Comparison of ENCODE assay signal across 3 cellular contexts in genomic region chr9:111900081-111900805, GRCh38.
TF ChIP-seq lines count a peak whose summit lies in the region.

No MANE protein-coding gene starts in this region.

TF ChIP-seq in A549, 52 proteins besides CTCF, POLR2A, EP300 and RAD21:
- TF ChIP-seq KDM1A (IDR thresholded peaks at IDR 0.05; ENCODE audit: low read depth) = no peak
- no peak for TF ChIP-seq ESRRA (IDR thresholded peaks at IDR 0.05; ENCODE audit: borderline replicate concordance, low read length)

TF ChIP-seq in HCT116, 20 proteins besides CTCF, POLR2A, EP300 and RAD21:
- TF ChIP-seq POLR2AphosphoS5 (IDR thresholded peaks at IDR 0.05; ENCODE audit: low read depth, low read length) (no peak), EZH2 (IDR thresholded peaks at IDR 0.05) (no peak), ZNF274 (IDR thresholded peaks at IDR 0.05; ENCODE audit: low read depth, low read length) (no peak), CBX3 (IDR thresholded peaks at IDR 0.05; ENCODE audit: low read depth) (no peak), SRF (IDR thresholded peaks at IDR 0.05; ENCODE audit: low read depth) (no peak), JUND (IDR thresholded peaks at IDR 0.05) (no peak), FOSL1 (IDR thresholded peaks at IDR 0.05; ENCODE audit: low read depth) (no peak), YY1 (IDR thresholded peaks at IDR 0.05; ENCODE audit: extremely low read depth, insufficient replicate concordance, low read depth, low read length) (no peak), ATF3 (IDR thresholded peaks at IDR 0.05) (no peak), EZH2phosphoT487 (IDR thresholded peaks at IDR 0.05; ENCODE audit: borderline replicate concordance) (no peak), EGR1 (IDR thresholded peaks at IDR 0.05; ENCODE audit: low read depth) (no peak), REST (IDR thresholded peaks at IDR 0.05; ENCODE audit: low read depth) (no peak), SIN3A (IDR thresholded peaks at IDR 0.05; ENCODE audit: low read depth) (no peak), CEBPB (IDR thresholded peaks at IDR 0.05; ENCODE audit: low read depth) (no peak), ZBTB33 (IDR thresholded peaks at IDR 0.05; ENCODE audit: extremely low read depth, insufficient replicate concordance, low read length) (no peak), ELF1 (IDR thresholded peaks at IDR 0.05; ENCODE audit: borderline replicate concordance, low read depth) (no peak), SP1 (IDR thresholded peaks at IDR 0.05; ENCODE audit: low read depth) (no peak)
TF ChIP-seq in HCT116: peak in this region for 0.

TF ChIP-seq in K562, 482 proteins besides CTCF, POLR2A, EP300 and RAD21 (continues in another document):
- TF ChIP-seq ATF4 (CRISPR knock-in tag; IDR thresholded peaks at IDR 0.05) (no peak), ELF2 (CRISPR knock-in tag; IDR thresholded peaks at IDR 0.05) (no peak), MNT (conservative IDR thresholded peaks at IDR 0.05) (0 out of 4 replicates have a peak, but pooled peaks of 1 of the 2 experiments have one; percentile 4), RBM39 (optimal IDR thresholded peaks at IDR 0.05; ENCODE audit: low read depth, low read length) (no peak), ZNF239 (CRISPR knock-in tag; IDR thresholded peaks at IDR 0.05) (no peak), XRCC3 (IDR thresholded peaks at IDR 0.05) (no peak), MYC (IDR thresholded peaks at IDR 0.05; ENCODE audit: low read depth, low read length) (no peak), MYC (CRISPR knock-in tag; IDR thresholded peaks at IDR 0.05; ENCODE audit: borderline replicate concordance, low read depth) (no peak), U2AF1 (optimal IDR thresholded peaks at IDR 0.05; ENCODE audit: low read depth, low read length) (no peak), ZFP91 (CRISPR knock-in tag; IDR thresholded peaks at IDR 0.05) (no peak), EHMT2 (IDR thresholded peaks at IDR 0.05) (peak; percentile 18; the same call in 1 of the 2 replicates), TFAM (CRISPR knock-in tag; conservative IDR thresholded peaks at IDR 0.05) (no peak), GATA2 (CRISPR knock-in tag; IDR thresholded peaks at IDR 0.05) (no peak), MEIS2 (IDR thresholded peaks at IDR 0.05; ENCODE audit: partially characterized antibody) (peak; percentile 5), ZBTB17 (CRISPR knock-in tag; IDR thresholded peaks at IDR 0.05) (no peak), E2F4 (CRISPR knock-in tag; IDR thresholded peaks at IDR 0.05; ENCODE audit: low read depth) (no peak), FOXK2 (conservative IDR thresholded peaks at IDR 0.05 in 1 of 2, IDR thresholded peaks at IDR 0.05 in 1 of 2; ENCODE audit: low read depth in 2 of 2) (peak in 1 of 2 experiments; percentile 30; a peak in 1 of 4 replicates), SRSF3 (IDR thresholded peaks at IDR 0.05; ENCODE audit: insufficient read depth, low read length) (no peak), NKRF (IDR thresholded peaks at IDR 0.05; ENCODE audit: borderline replicate concordance) (0 out of 2 replicates have a peak, but pooled peaks have one; percentile 29), RBM22 (IDR thresholded peaks at IDR 0.05; ENCODE audit: low read depth, low read length, poor library complexity, severe bottlenecking) (no peak), GTF2B (IDR thresholded peaks at IDR 0.05; ENCODE audit: extremely low read depth, insufficient read length) (no peak), ZKSCAN8 (CRISPR knock-in tag; IDR thresholded peaks at IDR 0.05) (no peak), AFF4 (CRISPR knock-in tag; IDR thresholded peaks at IDR 0.05) (no peak), PRPF4 (IDR thresholded peaks at IDR 0.05; ENCODE audit: insufficient read depth, low read depth, low read length, poor library complexity, severe bottlenecking) (no peak), ZNF23 (CRISPR knock-in tag; IDR thresholded peaks at IDR 0.05) (no peak), FOXM1 (IDR thresholded peaks at IDR 0.05; ENCODE audit: low read depth) (no peak), FOXM1 (CRISPR knock-in tag; IDR thresholded peaks at IDR 0.05; ENCODE audit: low read depth) (no peak), ZBTB5 (IDR thresholded peaks at IDR 0.05) (no peak), E4F1 (CRISPR knock-in tag; IDR thresholded peaks at IDR 0.05; ENCODE audit: borderline replicate concordance) (no peak), NEUROD1 (IDR thresholded peaks at IDR 0.05; ENCODE audit: borderline replicate concordance, low read depth, low read length, partially characterized antibody) (no peak), ZBTB34 (CRISPR knock-in tag; IDR thresholded peaks at IDR 0.05) (no peak), TEAD4 (IDR thresholded peaks at IDR 0.05; ENCODE audit: low read length) (no peak), TEAD4 (CRISPR knock-in tag; IDR thresholded peaks at IDR 0.05; ENCODE audit: borderline replicate concordance) (no peak), NFXL1 (CRISPR knock-in tag; IDR thresholded peaks at IDR 0.05) (no peak)
